In the genomic region with DNA sequence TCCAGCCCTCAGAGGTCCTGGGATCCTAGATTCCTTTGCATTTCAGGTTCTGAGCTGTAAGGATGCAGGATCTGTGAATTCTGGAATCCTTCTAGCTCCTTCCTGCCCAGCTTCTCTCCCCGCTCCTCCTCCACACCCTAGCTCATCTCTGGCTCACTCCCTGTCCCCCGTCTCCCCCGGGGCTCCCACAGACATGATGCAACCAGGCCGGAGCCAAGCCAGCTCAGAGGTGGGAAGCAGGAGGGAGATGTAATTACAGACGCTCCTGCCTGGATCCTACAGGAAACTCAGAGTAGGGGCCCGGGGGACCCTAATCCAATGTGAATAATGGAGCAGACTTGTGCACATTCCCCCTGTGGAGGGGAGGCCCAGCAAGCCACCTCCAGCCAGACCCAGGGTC, we compare ENCODE assay signal across 1 cellular context.
TF ChIP-seq lines count a peak whose summit lies in the region.

No MANE protein-coding gene starts in this region.

TF ChIP-seq in GM23338, 12 proteins besides CTCF, POLR2A, EP300 and RAD21 (continued from another document):
- TF ChIP-seq, protein P1, sequence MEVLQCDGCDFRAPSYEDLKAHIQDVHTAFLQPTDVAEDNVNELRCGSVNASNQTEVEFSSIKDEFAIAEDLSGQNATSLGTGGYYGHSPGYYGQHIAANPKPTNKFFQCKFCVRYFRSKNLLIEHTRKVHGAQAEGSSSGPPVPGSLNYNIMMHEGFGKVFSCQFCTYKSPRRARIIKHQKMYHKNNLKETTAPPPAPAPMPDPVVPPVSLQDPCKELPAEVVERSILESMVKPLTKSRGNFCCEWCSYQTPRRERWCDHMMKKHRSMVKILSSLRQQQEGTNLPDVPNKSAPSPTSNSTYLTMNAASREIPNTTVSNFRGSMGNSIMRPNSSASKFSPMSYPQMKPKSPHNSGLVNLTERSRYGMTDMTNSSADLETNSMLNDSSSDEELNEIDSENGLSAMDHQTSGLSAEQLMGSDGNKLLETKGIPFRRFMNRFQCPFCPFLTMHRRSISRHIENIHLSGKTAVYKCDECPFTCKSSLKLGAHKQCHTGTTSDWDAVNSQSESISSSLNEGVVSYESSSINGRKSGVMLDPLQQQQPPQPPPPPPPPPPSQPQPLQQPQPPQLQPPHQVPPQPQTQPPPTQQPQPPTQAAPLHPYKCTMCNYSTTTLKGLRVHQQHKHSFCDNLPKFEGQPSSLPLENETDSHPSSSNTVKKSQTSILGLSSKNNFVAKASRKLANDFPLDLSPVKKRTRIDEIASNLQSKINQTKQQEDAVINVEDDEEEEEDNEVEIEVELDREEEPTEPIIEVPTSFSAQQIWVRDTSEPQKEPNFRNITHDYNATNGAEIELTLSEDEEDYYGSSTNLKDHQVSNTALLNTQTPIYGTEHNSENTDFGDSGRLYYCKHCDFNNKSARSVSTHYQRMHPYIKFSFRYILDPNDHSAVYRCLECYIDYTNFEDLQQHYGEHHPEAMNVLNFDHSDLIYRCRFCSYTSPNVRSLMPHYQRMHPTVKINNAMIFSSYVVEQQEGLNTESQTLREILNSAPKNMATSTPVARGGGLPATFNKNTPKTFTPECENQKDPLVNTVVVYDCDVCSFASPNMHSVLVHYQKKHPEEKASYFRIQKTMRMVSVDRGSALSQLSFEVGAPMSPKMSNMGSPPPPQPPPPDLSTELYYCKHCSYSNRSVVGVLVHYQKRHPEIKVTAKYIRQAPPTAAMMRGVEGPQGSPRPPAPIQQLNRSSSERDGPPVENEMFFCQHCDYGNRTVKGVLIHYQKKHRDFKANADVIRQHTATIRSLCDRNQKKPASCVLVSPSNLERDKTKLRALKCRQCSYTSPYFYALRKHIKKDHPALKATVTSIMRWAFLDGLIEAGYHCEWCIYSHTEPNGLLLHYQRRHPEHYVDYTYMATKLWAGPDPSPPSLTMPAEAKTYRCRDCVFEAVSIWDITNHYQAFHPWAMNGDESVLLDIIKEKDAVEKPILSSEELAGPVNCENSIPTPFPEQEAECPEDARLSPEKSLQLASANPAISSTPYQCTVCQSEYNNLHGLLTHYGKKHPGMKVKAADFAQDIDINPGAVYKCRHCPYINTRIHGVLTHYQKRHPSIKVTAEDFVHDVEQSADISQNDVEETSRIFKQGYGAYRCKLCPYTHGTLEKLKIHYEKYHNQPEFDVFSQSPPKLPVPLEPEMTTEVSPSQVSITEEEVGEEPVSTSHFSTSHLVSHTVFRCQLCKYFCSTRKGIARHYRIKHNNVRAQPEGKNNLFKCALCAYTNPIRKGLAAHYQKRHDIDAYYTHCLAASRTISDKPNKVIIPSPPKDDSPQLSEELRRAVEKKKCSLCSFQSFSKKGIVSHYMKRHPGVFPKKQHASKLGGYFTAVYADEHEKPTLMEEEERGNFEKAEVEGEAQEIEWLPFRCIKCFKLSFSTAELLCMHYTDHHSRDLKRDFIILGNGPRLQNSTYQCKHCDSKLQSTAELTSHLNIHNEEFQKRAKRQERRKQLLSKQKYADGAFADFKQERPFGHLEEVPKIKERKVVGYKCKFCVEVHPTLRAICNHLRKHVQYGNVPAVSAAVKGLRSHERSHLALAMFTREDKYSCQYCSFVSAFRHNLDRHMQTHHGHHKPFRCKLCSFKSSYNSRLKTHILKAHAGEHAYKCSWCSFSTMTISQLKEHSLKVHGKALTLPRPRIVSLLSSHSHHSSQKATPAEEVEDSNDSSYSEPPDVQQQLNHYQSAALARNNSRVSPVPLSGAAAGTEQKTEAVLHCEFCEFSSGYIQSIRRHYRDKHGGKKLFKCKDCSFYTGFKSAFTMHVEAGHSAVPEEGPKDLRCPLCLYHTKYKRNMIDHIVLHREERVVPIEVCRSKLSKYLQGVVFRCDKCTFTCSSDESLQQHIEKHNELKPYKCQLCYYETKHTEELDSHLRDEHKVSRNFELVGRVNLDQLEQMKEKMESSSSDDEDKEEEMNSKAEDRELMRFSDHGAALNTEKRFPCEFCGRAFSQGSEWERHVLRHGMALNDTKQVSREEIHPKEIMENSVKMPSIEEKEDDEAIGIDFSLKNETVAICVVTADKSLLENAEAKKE (CRISPR knock-in tag; IDR thresholded peaks at IDR 0.05): no peak
- TF ChIP-seq ZNF114 (CRISPR knock-in tag; IDR thresholded peaks at IDR 0.05) (no peak), STAT1 (IDR thresholded peaks at IDR 0.05; ENCODE audit: unreplicated experiment) (no peak), EZH2 (IDR thresholded peaks at IDR 0.05; ENCODE audit: low read depth, unreplicated experiment) (no peak), ETS1 (IDR thresholded peaks at IDR 0.05) (no peak), EZH2phosphoT487 (IDR thresholded peaks at IDR 0.05; ENCODE audit: unreplicated experiment) (no peak), NANOG (IDR thresholded peaks at IDR 0.05; ENCODE audit: borderline replicate concordance) (no peak)
